9 cellular contexts compared by ENCODE assay signal in genomic region chr18:10213526-10213925, GRCh38.
DNase-seq lines count a peak whose midpoint lies in the region; ATAC-seq lines count a peak whose summit lies in the region.
"Had no signal": no experiment of that assay in that cellular context is flagged by ENCODE, and none has a peak within 500 bp of the region (broad histone marks: within the 10 kb centered on the region; RNA-seq: fewer than 3 reads in every experiment).

No MANE protein-coding gene starts in this region.

- H3K36me3 ChIP-seq in BLaER1: no peaks in the 10 kb centered on the region

- DNase-seq in SKM-1 (lab: John Stamatoyannopoulos, UW; ENCODE audit: unreplicated experiment): peak; percentile 59
- peak; percentile 21 for DNase-seq in mucosa of gallbladder (ENCODE audit: low spot score)
- no peak for DNase-seq in NCI-H446 treated with DMSO at 0.1 percent for 48 hours (lab: John Stamatoyannopoulos, UW)
- no peak for DNase-seq in ecto neural progenitor cell (ENCODE audit: low spot score)
- DNase-seq: natural killer cell had no signal

- peak overlapping the region; percentile 14 for H3K4me2 ChIP-seq in BLaER1

- peak overlapping the region; percentile 1; the same call in 1 of the 2 replicates for H3K27ac ChIP-seq in BLaER1

- no peak overlapping the region for H3K9ac ChIP-seq in BLaER1

- no peak overlapping the region for H3K4me3 ChIP-seq in BLaER1

- H3K27me3 ChIP-seq in BLaER1: no peaks in the 10 kb centered on the region

- H4K20me1 ChIP-seq in BLaER1: no peaks in the 10 kb centered on the region

- H3K4me1 ChIP-seq in BLaER1: peaks cover 20% of the 10 kb centered on the region

- ATAC-seq in GM19372 (IDR thresholded peaks at IDR 0.05; ENCODE audit: low read depth, unreplicated experiment) (peak; percentile 91), HG03521 (IDR thresholded peaks at IDR 0.05; ENCODE audit: unreplicated experiment) (peak; percentile 75), GM18520 (IDR thresholded peaks at IDR 0.05; ENCODE audit: unreplicated experiment) (no peak)

- peaks cover 19% of the 10 kb centered on the region for H3K9me3 ChIP-seq in BLaER1

Comparison
In these comparisons a context has a peak if more than half of its experiments do, and no peak if none do; other contexts are left out.
1. DNase-seq: peak in SKM-1 (single experiment) and mucosa of gallbladder (single experiment); none in NCI-H446 treated with DMSO at 0.1 percent for 48 hours (single experiment) and ecto neural progenitor cell (single experiment).